ENCODE assay signal across 15 cellular contexts in genomic region chr12:2892246-2892645, GRCh38. TPM values are rescaled to one million over a fixed set of nuclear protein-coding genes. Genes with fewer than 3 reads are reported as not detected.
DNase-seq lines count a peak whose midpoint lies in the region; ATAC-seq and TF ChIP-seq lines count a peak whose summit lies in the region.
"Had no signal": no experiment of that assay in that cellular context is flagged by ENCODE, and none has a peak within 500 bp of the region (broad histone marks: within the 10 kb centered on the region; RNA-seq: fewer than 3 reads in every experiment).

No MANE protein-coding gene starts in this region.

- TF ChIP-seq CTCF in fibroblast of the aortic adventitia (IDR thresholded peaks at IDR 0.05; ENCODE audit: insufficient read depth, low read length) = no peak

- H3K4me1 ChIP-seq in subcutaneous abdominal adipose tissue (ENCODE audit: control insufficient read depth in 5 of 5, insufficient read depth in 5 of 5, low read length in 5 of 5) = peaks cover 5 to 37% (median 27%) of the 10 kb centered on the region in 5 donors

- no peaks in the 10 kb centered on the region for H3K9me3 Mint-ChIP-seq in activated naive CD4-positive, alpha-beta T cell treated with anti-CD3 and anti-CD28 coated beads, Interleukin-2, amount 10 ng/mL, durations not matched to agents 7 days and 5 days
- H3K9me3 Mint-ChIP-seq in T-cell = no peaks in the 10 kb centered on the region
- H3K9me3 Mint-ChIP-seq: activated naive CD4-positive, alpha-beta T cell treated with anti-CD3 and anti-CD28 coated beads for 36 hours; T-helper 1 cell treated with Interleukin-12 subunit alpha and Interleukin-12 subunit beta and Interleukin-4 antibody, amounts not matched to agents 30 μg/mL and 1 μg/mL, for 36 hours had no signal

- peaks cover 0 to 4% (median 0%) of the 10 kb centered on the region in 5 donors for H3K36me3 ChIP-seq in subcutaneous abdominal adipose tissue (ENCODE audit: control insufficient read depth in 5 of 5, insufficient read depth in 5 of 5, low read length in 5 of 5)

- DNase-seq in activated naive CD4-positive, alpha-beta T cell treated with anti-CD3 and anti-CD28 coated beads, Interleukin-2, amount 10 ng/mL, durations not matched to agents 7 days and 5 days = no peak
- no peak for DNase-seq in activated naive CD4-positive, alpha-beta T cell (lab: John Stamatoyannopoulos, UW)
- DNase-seq in T-cell = no peak
- peak; percentile 55 for DNase-seq in fibroblast of the aortic adventitia (ENCODE audit: low read depth)
- DNase-seq in A172 (ENCODE audit: low spot score) = no peak
- DNase-seq in NCI-H2107 treated with DMSO at 0.1 percent for 48 hours (lab: John Stamatoyannopoulos, UW; ENCODE audit: unreplicated experiment) = no peak
- DNase-seq: activated naive CD4-positive, alpha-beta T cell treated with anti-CD3 and anti-CD28 coated beads for 36 hours; NCI-H187 treated with DMSO at 0.1 percent for 48 hours; stimulated activated CD4-positive, alpha-beta T cell treated with anti-CD3 and anti-CD28 coated beads, Interleukin-4, amount 100 ng/mL, for 1 hour had no signal

- H3K9ac ChIP-seq in subcutaneous abdominal adipose tissue (ENCODE audit: low read length in 5 of 5) = no peak overlapping the region

- H3K9me3 ChIP-seq in subcutaneous abdominal adipose tissue (ENCODE audit: control insufficient read depth in 5 of 5, low read length in 5 of 5) = no peaks in the 10 kb centered on the region

- peaks cover 4% of the 10 kb centered on the region for H3K27me3 Mint-ChIP-seq in activated naive CD4-positive, alpha-beta T cell treated with anti-CD3 and anti-CD28 coated beads, Interleukin-2, amount 10 ng/mL, durations not matched to agents 7 days and 5 days
- H3K27me3 Mint-ChIP-seq in T-cell = no peaks in the 10 kb centered on the region

- H3K27ac ChIP-seq in subcutaneous abdominal adipose tissue (ENCODE audit: low read depth, low read length) = peak overlapping the region; percentile 97
- H3K27ac ChIP-seq: HL-60 had no signal

- POLR2A ChIA-PET in T-cell (lab: Charles Lee) = interaction anchor here in 1 of 2 donors (0.6 kb wide), 1 partner anchor 98 kb away, joined by 7 read pairs; the partner anchor contains the start of gene FKBP4

- no peaks in the 10 kb centered on the region for H3K27me3 ChIP-seq in subcutaneous abdominal adipose tissue (ENCODE audit: control insufficient read depth in 5 of 5, insufficient read depth in 4 of 5, low read length in 5 of 5)
- H3K27me3 ChIP-seq: foreskin keratinocyte had no signal

- peak overlapping the region; percentile 94 for H3K4me3 ChIP-seq in fibroblast of the aortic adventitia (ENCODE audit: low read depth, low read length)
- peak overlapping the region in 1 of 5 donors; percentile 24 for H3K4me3 ChIP-seq in subcutaneous abdominal adipose tissue (ENCODE audit: low read depth in 1 of 5, low read length in 5 of 5)

- peak overlapping the region; percentile 86 for H3K4me3 Mint-ChIP-seq in activated naive CD4-positive, alpha-beta T cell treated with anti-CD3 and anti-CD28 coated beads, Interleukin-2, amount 10 ng/mL, durations not matched to agents 7 days and 5 days
- peak overlapping the region; percentile 88 to 94 (median 93) for H3K4me3 Mint-ChIP-seq in T-cell

- ATAC-seq in T-cell (replicated peaks in 1 of 4) (no peak), GM21381 (IDR thresholded peaks at IDR 0.05; ENCODE audit: unreplicated experiment) (no peak)

- peaks cover 17% of the 10 kb centered on the region for H3K36me3 Mint-ChIP-seq in activated naive CD4-positive, alpha-beta T cell treated with anti-CD3 and anti-CD28 coated beads, Interleukin-2, amount 10 ng/mL, durations not matched to agents 7 days and 5 days
- H3K36me3 Mint-ChIP-seq in T-cell = no peaks in the 10 kb centered on the region

- H3K27ac Mint-ChIP-seq in activated naive CD4-positive, alpha-beta T cell treated with anti-CD3 and anti-CD28 coated beads, Interleukin-2, amount 10 ng/mL, durations not matched to agents 7 days and 5 days = no peak overlapping the region
- no peak overlapping the region for H3K27ac Mint-ChIP-seq in T-cell
- H3K27ac Mint-ChIP-seq: T-helper 1 cell treated with Interleukin-12 subunit alpha and Interleukin-12 subunit beta and Interleukin-4 antibody, amounts not matched to agents 30 μg/mL and 1 μg/mL, for 36 hours had no signal

- CTCF ChIA-PET in activated naive CD4-positive, alpha-beta T cell treated with anti-CD3 and anti-CD28 coated beads, Interleukin-2, amount 10 ng/mL, durations not matched to agents 7 days and 5 days (lab: Charles Lee) = no interaction called here
- CTCF ChIA-PET in T-cell (lab: Charles Lee) = interaction anchor here (0.6 to 0.7 kb wide), 3 partner anchors 73 to 154 kb away, joined by 3 read pairs; no protein-coding TSS in a partner anchor

- H3K4me1 Mint-ChIP-seq in activated naive CD4-positive, alpha-beta T cell treated with anti-CD3 and anti-CD28 coated beads, Interleukin-2, amount 10 ng/mL, durations not matched to agents 7 days and 5 days = peaks cover 35% of the 10 kb centered on the region
- H3K4me1 Mint-ChIP-seq in T-cell = peaks cover 23 to 33% (median 32%) of the 10 kb centered on the region in 3 donors

RNA-seq across cellular contexts. Expression of gene TULP3, which starts 1.6 kb away (rescaled TPM):
- 1 to 10 TPM; 5.6 to 8.9 (median 7.7) TPM for total RNA-seq in T-cell
- total RNA-seq in fibroblast of the aortic adventitia (ENCODE audit: low replicate concordance) = 33.3 and 56.6 TPM in 2 replicates
- 20.3 and 26.4 TPM in 2 replicates for total RNA-seq in A172 (2014; rRNA removed; shearing (Covaris generic))

RNA-seq across cellular contexts. Expression of gene RHNO1, which starts 15.2 kb away (rescaled TPM):
- total RNA-seq in T-cell (10 to 100 TPM; 19.6 to 28.3 (median 25.7) TPM), fibroblast of the aortic adventitia (ENCODE audit: low replicate concordance) (6.4 and 41.4 TPM in 2 replicates)
- 30.2 and 41.6 TPM in 2 replicates for total RNA-seq in A172 (2014; rRNA removed; shearing (Covaris generic))

RNA-seq across cellular contexts. Expression of gene FOXM1, which starts 15.3 kb away (rescaled TPM):
- total RNA-seq in T-cell (1 to 10 TPM in 3 of 5 donors, under 1 TPM in 2; 0.82 to 1.6 (median 1.1) TPM), fibroblast of the aortic adventitia (ENCODE audit: low replicate concordance) (1.4 and 19.3 TPM in 2 replicates)
- 32.9 and 33.8 TPM in 2 replicates for total RNA-seq in A172 (2014; rRNA removed; shearing (Covaris generic))

RNA-seq across cellular contexts. Expression of gene TEX52, which starts 35.4 kb away (rescaled TPM):
- total RNA-seq in T-cell (not detected), fibroblast of the aortic adventitia (ENCODE audit: low replicate concordance) (not detected in 2 replicates)
- not detected in 2 replicates for total RNA-seq in A172 (2014; rRNA removed; shearing (Covaris generic))
- total RNA-seq: activated naive CD4-positive, alpha-beta T cell treated with anti-CD3 and anti-CD28 coated beads for 36 hours; foreskin keratinocyte; mononuclear cell had no signal

RNA-seq across cellular contexts. Expression of gene NRIP2, which starts 57.4 kb away (rescaled TPM):
- total RNA-seq in T-cell = not detected
- total RNA-seq in fibroblast of the aortic adventitia (ENCODE audit: low replicate concordance) = not detected in 2 replicates
- total RNA-seq in A172 (2014; rRNA removed; shearing (Covaris generic)) = not detected in 2 replicates
- total RNA-seq: activated naive CD4-positive, alpha-beta T cell treated with anti-CD3 and anti-CD28 coated beads for 36 hours; foreskin keratinocyte; mononuclear cell had no signal
